In genomic region chr10:75375828-75376227, GRCh38 we compare ENCODE assay signal across 12 cellular contexts. TPM values are rescaled to one million over a fixed set of nuclear protein-coding genes. Genes with fewer than 3 reads are reported as not detected.
A peak's percentile ranks its signal among the peaks of the same experiment; 100 is the strongest.
DNase-seq lines count a peak whose midpoint lies in the region; ATAC-seq and TF ChIP-seq lines count a peak whose summit lies in the region.
"Had no signal": no experiment of that assay in that cellular context is flagged by ENCODE, and none has a peak within 500 bp of the region (broad histone marks: within the 10 kb centered on the region; RNA-seq: fewer than 3 reads in every experiment).

No MANE protein-coding gene starts in this region.

- 76% methylated on average over 2 of the region's 2 CpGs for WGBS in esophagus muscularis mucosa

- no peak overlapping the region for H3K27ac ChIP-seq in CD8-positive, alpha-beta memory T cell (ENCODE audit: low read depth, low read length)
- H3K27ac ChIP-seq in esophagus muscularis mucosa (replicated peaks in 1 of 4), result no peak overlapping the region

- H3K27ac Mint-ChIP-seq in CD8-positive, alpha-beta memory T cell, result no peak overlapping the region
- H3K27ac Mint-ChIP-seq: activated naive CD4-positive, alpha-beta T cell treated with anti-CD3 and anti-CD28 coated beads, Interleukin-2, amount 50 U/mL, for 24 hours; GM23338; immature natural killer cell had no signal

- H3K9me3 ChIP-seq in CD8-positive, alpha-beta memory T cell (ENCODE audit: low read length), result no peaks in the 10 kb centered on the region
- H3K9me3 ChIP-seq in esophagus muscularis mucosa, result no peaks in the 10 kb centered on the region

- H3K36me3 Mint-ChIP-seq in CD8-positive, alpha-beta memory T cell, result no peaks in the 10 kb centered on the region
- H3K36me3 Mint-ChIP-seq: activated naive CD4-positive, alpha-beta T cell treated with anti-CD3 and anti-CD28 coated beads, Interleukin-2, amount 50 U/mL, for 24 hours; immature natural killer cell had no signal

- CTCF ChIA-PET in CD8-positive, alpha-beta memory T cell (lab: Charles Lee), result no interaction called here

- no peaks in the 10 kb centered on the region for H3K4me1 Mint-ChIP-seq in CD8-positive, alpha-beta memory T cell
- H3K4me1 Mint-ChIP-seq: activated naive CD4-positive, alpha-beta T cell treated with anti-CD3 and anti-CD28 coated beads, Interleukin-2, amount 50 U/mL, for 24 hours; immature natural killer cell had no signal

- H3K4me3 ChIP-seq in CD8-positive, alpha-beta memory T cell (ENCODE audit: low read length), result no peak overlapping the region
- H3K4me3 ChIP-seq in esophagus muscularis mucosa, result no peak overlapping the region
- H3K4me3 ChIP-seq: GM23338 had no signal

- POLR2A ChIA-PET in CD8-positive, alpha-beta memory T cell (lab: Charles Lee), result no interaction called here

- no peak for DNase-seq in left ventricle myocardium superior
- DNase-seq in NCI-H2029 treated with DMSO at 0.1 percent for 48 hours (lab: John Stamatoyannopoulos, UW), result no peak
- no peak for DNase-seq in GM13976 (ENCODE audit: low spot score)
- no peak for DNase-seq in CD8-positive, alpha-beta memory T cell
- no peak for DNase-seq in esophagus muscularis mucosa (ENCODE audit: extremely low spot score)
- DNase-seq: immature natural killer cell, NCI-H1930 had no signal

- TF ChIP-seq POLR2A in esophagus muscularis mucosa (IDR thresholded peaks at IDR 0.05; ENCODE audit: low read depth), result no peak

- H3K27me3 ChIP-seq in CD8-positive, alpha-beta memory T cell (ENCODE audit: insufficient read depth, low read length, poor library complexity, severe bottlenecking), result no peaks in the 10 kb centered on the region
- H3K27me3 ChIP-seq in esophagus muscularis mucosa, result no peaks in the 10 kb centered on the region

- peak; percentile 98 for ATAC-seq in GM18502 (IDR thresholded peaks at IDR 0.05; ENCODE audit: poor library complexity, unreplicated experiment)
- ATAC-seq in GM21619 (IDR thresholded peaks at IDR 0.05; ENCODE audit: unreplicated experiment), result peak; percentile 89
- ATAC-seq in HG03558 (IDR thresholded peaks at IDR 0.05; ENCODE audit: extremely low read depth, unreplicated experiment), result peak; percentile 80
- peak; percentile 54 for ATAC-seq in left ventricle myocardium superior
- ATAC-seq: GM23338 had no signal

- TF ChIP-seq CTCF in GM13976 (IDR thresholded peaks at IDR 0.05; ENCODE audit: borderline replicate concordance, control extremely low read depth, extremely low read depth, insufficient read depth, missing control alignments) (no peak), esophagus muscularis mucosa (IDR thresholded peaks at IDR 0.05) (no peak)

- intact Hi-C loops in left ventricle myocardium superior (cut with micrococcal nuclease) (no loop called here), esophagus muscularis mucosa (cut with DNase I) (no loop called here)

- H3K9me3 Mint-ChIP-seq in CD8-positive, alpha-beta memory T cell, result no peaks in the 10 kb centered on the region
- H3K9me3 Mint-ChIP-seq: activated naive CD4-positive, alpha-beta T cell treated with anti-CD3 and anti-CD28 coated beads, Interleukin-2, amount 50 U/mL, for 24 hours; GM23338; immature natural killer cell had no signal

- H3K36me3 ChIP-seq in CD8-positive, alpha-beta memory T cell (ENCODE audit: insufficient read depth, low read length), result no peaks in the 10 kb centered on the region
- H3K36me3 ChIP-seq in esophagus muscularis mucosa, result no peaks in the 10 kb centered on the region

- H3K27me3 Mint-ChIP-seq in CD8-positive, alpha-beta memory T cell, result peaks cover 2 to 20% of the 10 kb centered on the region in 2 donors

- in situ Hi-C loops in GM13976 (cut with MboI; ENCODE audit: low sequenced_read_pairs, unreplicated experiment), result loop anchor here (25.0 kb wide), 1 partner anchor 661 kb away; no protein-coding TSS in a partner anchor

- no peak overlapping the region for H3K4me3 Mint-ChIP-seq in CD8-positive, alpha-beta memory T cell
- H3K4me3 Mint-ChIP-seq: activated naive CD4-positive, alpha-beta T cell treated with anti-CD3 and anti-CD28 coated beads, Interleukin-2, amount 50 U/mL, for 24 hours; GM23338; immature natural killer cell had no signal

- no peak for TF ChIP-seq EP300 in esophagus muscularis mucosa (IDR thresholded peaks at IDR 0.05)

- H3K4me1 ChIP-seq in CD8-positive, alpha-beta memory T cell (ENCODE audit: insufficient read depth, low read length), result no peaks in the 10 kb centered on the region
- peaks cover 0 to 17% (median 0%) of the 10 kb centered on the region in 4 donors for H3K4me1 ChIP-seq in esophagus muscularis mucosa

RNA-seq across cellular contexts. Expression of gene ZNF503, which starts 25.7 kb away (rescaled TPM):
- total RNA-seq in left ventricle myocardium superior (6.8 TPM), esophagus muscularis mucosa (100 to 1,000 TPM in 1 of 4 donors, 10 to 100 TPM in 3; 21.2 to 101 (median 65.1) TPM)
- under 1 TPM; 0.07 to 0.13 TPM for total RNA-seq in CD8-positive, alpha-beta memory T cell
- not detected for polyA plus RNA-seq in CD8-positive, alpha-beta memory T cell
- total RNA-seq: GM23338 had no signal

RNA-seq across cellular contexts. Expression of gene LRMDA, which starts 55.6 kb away (rescaled TPM):
- 23.1 TPM for total RNA-seq in left ventricle myocardium superior
- not detected for total RNA-seq in CD8-positive, alpha-beta memory T cell
- not detected for polyA plus RNA-seq in CD8-positive, alpha-beta memory T cell
- 10 to 100 TPM; 14.3 to 34.9 (median 26.5) TPM for total RNA-seq in esophagus muscularis mucosa

Comparison
In these comparisons a context has a peak if more than half of its experiments do, and no peak if none do; other contexts are left out.
1. RNA of gene LRMDA, which starts 55.6 kb away (total RNA-seq): 14.3 to 34.9 TPM in esophagus muscularis mucosa and 23.1 TPM in left ventricle myocardium superior (single experiment); not detected in CD8-positive, alpha-beta memory T cell; every median in the first group is over 4 times any median in the second.
2. Peak in every context shown above with its lines, with median percentiles within 50 percentile points of each other: ATAC-seq.